Comparison of ENCODE assay signal across 8 cellular contexts in genomic region chr3:49940667-49941249, GRCh38. TPM values are rescaled to one million over a fixed set of nuclear protein-coding genes. Genes with fewer than 3 reads are reported as not detected.
DNase-seq lines count a peak whose midpoint lies in the region; ATAC-seq, FAIRE-seq and TF ChIP-seq lines count a peak whose summit lies in the region.

No MANE protein-coding gene starts in this region.

- no peak for DNase-seq in GM06990 (ENCODE audit: extremely low read depth, insufficient read length)
- peak; percentile 35 for DNase-seq in NAMALWA (ENCODE audit: low spot score)
- no peak for DNase-seq in endodermal cell
- DNase-seq in pancreas: no peak
- DNase-seq in left colon: no peak
- DNase-seq in LoVo (ENCODE audit: low spot score): no peak
- DNase-seq in NOMO-1 treated with dmso at 0.1 percent for 144 hours (lab: John Stamatoyannopoulos, UW; ENCODE audit: unreplicated experiment): no peak

- H3K4me3 ChIP-seq in GM06990 (replicated peaks; ENCODE audit: low read depth, low read length) (peak overlapping the region; percentile 80), endodermal cell (ENCODE audit: low read length) (peak overlapping the region; percentile 97), pancreas (peak overlapping the region; percentile 65 to 96 (median 82))

- no peak for FAIRE-seq in pancreas (lab: Jason Lieb, UNC)

- ATAC-seq in pancreas (no peak), left colon (no peak), GM18498 (IDR thresholded peaks at IDR 0.05; ENCODE audit: unreplicated experiment) (no peak)

- H3K9ac ChIP-seq in endodermal cell (ENCODE audit: extremely low read depth, low read length, poor library complexity, severe bottlenecking): peak overlapping the region; percentile 84

- H3K9me3 ChIP-seq in endodermal cell (ENCODE audit: control insufficient read depth, low read length): no peaks in the 10 kb centered on the region
- no peaks in the 10 kb centered on the region for H3K9me3 ChIP-seq in pancreas

- H3K36me3 ChIP-seq in GM06990 (ENCODE audit: control insufficient read depth, insufficient read depth, low read length) (no peaks in the 10 kb centered on the region), endodermal cell (ENCODE audit: control insufficient read depth, insufficient read depth, low read length) (peaks cover 19% of the 10 kb centered on the region), pancreas (no peaks in the 10 kb centered on the region)

- H3K4me3 Mint-ChIP-seq in endodermal cell: peak overlapping the region; percentile 95

- H3K36me3 Mint-ChIP-seq in endodermal cell (ENCODE audit: low read depth): peaks cover 18% of the 10 kb centered on the region

- H3K9me3 Mint-ChIP-seq in endodermal cell: no peaks in the 10 kb centered on the region

- WGBS in endodermal cell (ENCODE audit: insufficient coverage in 1 of 2, insufficient read length in 1 of 2), 2 experiments: 5 to 15% methylated on average over 16 to 23 of the region's 23 CpGs
- WGBS in pancreas, 2 donors: 4% methylated on average over 23 of the region's 23 CpGs

- no peaks in the 10 kb centered on the region for H3K4me1 Mint-ChIP-seq in endodermal cell

- intact Hi-C loops in pancreas (cut with DNase I): no loop called here
- intact Hi-C loops in left colon (cut with DNase I, micrococcal nuclease): no loop called here

- no peaks in the 10 kb centered on the region for H3K4me1 ChIP-seq in endodermal cell (ENCODE audit: control insufficient read depth, insufficient read depth, low read length)
- peaks cover 0 to 8% (median 5%) of the 10 kb centered on the region in 3 donors for H3K4me1 ChIP-seq in pancreas

- TF ChIP-seq CTCF in GM06990 (IDR thresholded peaks at IDR 0.05; ENCODE audit: insufficient read depth, low read length, poor library complexity, severe bottlenecking) (no peak), endodermal cell (conservative IDR thresholded peaks at IDR 0.05) (no peak), pancreas (IDR thresholded peaks at IDR 0.05) (no peak)

- H3K27me3 ChIP-seq in GM06990 (replicated peaks; ENCODE audit: control insufficient read depth, insufficient read depth, low read length) (no peaks in the 10 kb centered on the region), endodermal cell (ENCODE audit: control insufficient read depth, insufficient read depth, low read length, poor library complexity, severe bottlenecking) (no peaks in the 10 kb centered on the region), pancreas (no peaks in the 10 kb centered on the region)

- no peaks in the 10 kb centered on the region for H3K27me3 Mint-ChIP-seq in endodermal cell (ENCODE audit: insufficient read depth)

- H3K27ac Mint-ChIP-seq in endodermal cell: peak overlapping the region; percentile 97

- peak overlapping the region; percentile 97 for H3K27ac ChIP-seq in endodermal cell (ENCODE audit: low read depth, low read length)
- peak overlapping the region; percentile 83 to 92 (median 88) for H3K27ac ChIP-seq in pancreas

RNA-seq across cellular contexts. Expression of gene RBM6, which starts 0.8 kb away (rescaled TPM):
- total RNA-seq in endodermal cell: 100 to 1,000 TPM; 116 to 168 TPM
- 131 TPM for polyA plus RNA-seq in endodermal cell (2013, experiment 1 of 2)
- polyA plus RNA-seq in endodermal cell (2013, experiment 2 of 2): 115 TPM
- total RNA-seq in pancreas: 10 to 100 TPM; 24.9 to 64.1 (median 41.7) TPM
- 100 to 1,000 TPM; 245 to 249 TPM for polyA plus RNA-seq in pancreas
- 10 to 100 TPM; 63.7 to 76.6 TPM for total RNA-seq in left colon

RNA-seq across cellular contexts. Expression of gene MON1A, which starts 11.1 kb away (rescaled TPM):
- total RNA-seq in endodermal cell (1 to 10 TPM; 4.1 to 6.2 TPM), pancreas (1 to 10 TPM; 2.3 to 5.4 (median 4.2) TPM), left colon (1 to 10 TPM; 9.4 TPM)
- polyA plus RNA-seq in endodermal cell (2013, experiment 1 of 2): 9.5 TPM
- polyA plus RNA-seq in endodermal cell (2013, experiment 2 of 2): 8.8 TPM
- 1 to 10 TPM; 7.5 to 7.7 TPM for polyA plus RNA-seq in pancreas

RNA-seq across cellular contexts. Expression of gene MST1R, which starts 37.1 kb away (rescaled TPM):
- total RNA-seq in endodermal cell: 10 to 100 TPM in 1 of 2 donors, 1 to 10 TPM in 1; 6.8 to 11.2 TPM
- polyA plus RNA-seq in endodermal cell (2013, experiment 1 of 2): 1.9 TPM
- 0.83 TPM for polyA plus RNA-seq in endodermal cell (2013, experiment 2 of 2)
- total RNA-seq in pancreas: 10 to 100 TPM in 1 of 6 donors, 1 to 10 TPM in 5; 4.9 to 14.7 (median 6.4) TPM
- 10 to 100 TPM in 1 of 2 donors, 1 to 10 TPM in 1; 9.6 to 12.4 TPM for polyA plus RNA-seq in pancreas
- 100 to 1,000 TPM; 124 to 145 TPM for total RNA-seq in left colon

Comparison
In these comparisons a context has a peak if more than half of its experiments do, and no peak if none do; other contexts are left out.
1. RNA of gene MST1R, which starts 37.1 kb away (total RNA-seq): 124 to 145 TPM in left colon; 6.8 to 11.2 TPM in endodermal cell and 4.9 to 14.7 TPM in pancreas; every median in the first group is over 4 times any median in the second.
2. Peak in every context shown above with its lines, with median percentiles within 50 percentile points of each other: H3K4me3 ChIP-seq.